Comparison of ENCODE assay signal across 8 cellular contexts in the genomic region with DNA sequence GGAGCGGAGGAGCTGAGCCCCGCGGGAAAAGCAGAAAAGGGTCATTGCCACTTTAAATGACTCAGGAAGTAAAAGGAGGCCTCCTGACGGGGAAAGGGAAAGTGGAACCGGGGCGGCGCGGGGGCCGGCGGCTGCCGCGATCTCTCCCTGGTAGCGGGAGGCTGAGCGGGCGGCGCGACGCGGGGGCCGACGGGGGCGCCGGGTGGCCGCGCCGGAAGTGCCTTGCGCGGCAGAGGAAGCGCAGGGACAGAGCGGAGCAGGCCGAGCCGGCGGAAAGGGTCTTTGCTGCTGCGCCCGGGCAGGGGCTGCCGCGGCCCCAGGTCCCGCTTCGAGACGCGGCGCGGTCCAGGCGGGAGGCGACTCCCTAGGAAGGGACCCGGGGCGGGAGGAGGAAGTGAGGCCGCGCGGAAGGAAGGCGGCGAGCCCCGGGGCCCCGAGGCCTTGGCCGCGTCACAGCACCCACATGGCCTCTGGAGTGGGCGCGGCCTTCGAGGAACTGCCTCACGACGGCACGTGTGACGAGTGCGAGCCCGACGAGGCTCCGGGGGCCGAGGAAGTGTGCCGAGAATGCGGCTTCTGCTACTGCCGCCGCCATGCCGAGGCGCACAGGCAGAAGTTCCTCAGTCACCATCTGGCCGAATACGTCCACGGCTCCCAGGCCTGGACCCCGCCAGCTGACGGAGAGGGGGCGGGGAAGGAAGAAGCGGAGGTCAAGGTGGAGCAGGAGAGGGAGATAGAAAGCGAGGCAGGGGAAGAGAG. TPM values are rescaled to one million over a fixed set of nuclear protein-coding genes. Genes with fewer than 3 reads are reported as not detected.
DNase-seq lines count a peak whose midpoint lies in the region; ATAC-seq and TF ChIP-seq lines count a peak whose summit lies in the region.

A gene with protein sequence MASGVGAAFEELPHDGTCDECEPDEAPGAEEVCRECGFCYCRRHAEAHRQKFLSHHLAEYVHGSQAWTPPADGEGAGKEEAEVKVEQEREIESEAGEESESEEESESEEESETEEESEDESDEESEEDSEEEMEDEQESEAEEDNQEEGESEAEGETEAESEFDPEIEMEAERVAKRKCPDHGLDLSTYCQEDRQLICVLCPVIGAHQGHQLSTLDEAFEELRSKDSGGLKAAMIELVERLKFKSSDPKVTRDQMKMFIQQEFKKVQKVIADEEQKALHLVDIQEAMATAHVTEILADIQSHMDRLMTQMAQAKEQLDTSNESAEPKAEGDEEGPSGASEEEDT (plus strand): TSS at position 127 of the 759 bp plus-strand sequence. CDS start 337 bp downstream, at position 464.

- CTCF ChIA-PET in IMR-90 (lab: Yijun Ruan, JAX) (no interaction called here), RWPE1 (lab: Yijun Ruan, JAX) (interaction anchor here (0.6 kb wide), 2 partner anchors 221 to 1286 kb away, joined by 3 read pairs; no protein-coding TSS in a partner anchor)

- H3K27ac ChIP-seq in IMR-90 (ENCODE audit: insufficient read depth, low read length), result peak within 1 kb of the TSS; percentile 94
- H3K27ac ChIP-seq in RWPE1, result peak within 1 kb of the TSS; percentile 92

- ATAC-seq in GM21528 (IDR thresholded peaks at IDR 0.05; ENCODE audit: low FRiP score, unreplicated experiment) (peak; percentile 94), IMR-90 (ENCODE audit: low read depth) (peak; percentile 96)
- peak; percentile 92 for ATAC-seq in stimulated activated naive CD8-positive, alpha-beta T cell treated with anti-CD3 and anti-CD28 coated beads, Interleukin-15, amount 100 ng/mL, for 72 hours

- peak within 1 kb of the TSS; percentile 90 for H3K9ac ChIP-seq in IMR-90 (ENCODE audit: low read depth, low read length)

- peaks cover 50% of the 10 kb centered on the region for H3K9me3 Mint-ChIP-seq in nephron progenitor cell
- peaks cover 28 to 32% of the 10 kb centered on the region in 2 donors for H3K9me3 Mint-ChIP-seq in stimulated activated naive CD8-positive, alpha-beta T cell treated with anti-CD3 and anti-CD28 coated beads, Interleukin-15, amount 100 ng/mL, for 72 hours

- peak within 1 kb of the TSS; percentile 88 for H3K18ac ChIP-seq in IMR-90 (ENCODE audit: low read depth, low read length)

- peak within 1 kb of the TSS; percentile 93 for H2BK120ac ChIP-seq in IMR-90 (ENCODE audit: low read depth, low read length)

- H4K8ac ChIP-seq in IMR-90 (ENCODE audit: low read depth in 2 of 2, low read length in 2 of 2), result peak within 1 kb of the TSS; percentile 87 to 97

- H3K79me1 ChIP-seq in IMR-90 (ENCODE audit: low read depth in 1 of 2, low read length in 2 of 2), result peaks cover 16 to 36% of the 10 kb centered on the region in 2 experiments

- peak within 1 kb of the TSS; percentile 85 for H3K4me3 Mint-ChIP-seq in nephron progenitor cell
- H3K4me3 Mint-ChIP-seq in stimulated activated naive CD8-positive, alpha-beta T cell treated with anti-CD3 and anti-CD28 coated beads, Interleukin-15, amount 100 ng/mL, for 72 hours, result peak within 1 kb of the TSS; percentile 95 to 96

- peak within 1 kb of the TSS; percentile 91 for H3K27ac Mint-ChIP-seq in nephron progenitor cell
- peak within 1 kb of the TSS; percentile 96 to 98 for H3K27ac Mint-ChIP-seq in stimulated activated naive CD8-positive, alpha-beta T cell treated with anti-CD3 and anti-CD28 coated beads, Interleukin-15, amount 100 ng/mL, for 72 hours

- H2AK9ac ChIP-seq in IMR-90 (replicated peaks; ENCODE audit: low read depth, low read length, poor library complexity), result peak within 1 kb of the TSS; percentile 91

- BruUV-seq in IMR-90 (replicated peaks; lab: Mats Ljungman, UMichigan), result TSS peak; percentile 76

- H2BK15ac ChIP-seq in IMR-90 (ENCODE audit: low read depth, low read length), result peak within 1 kb of the TSS; percentile 91

- peaks cover 33% of the 10 kb centered on the region for H3K27me3 Mint-ChIP-seq in nephron progenitor cell (ENCODE audit: low read depth, poor library complexity)
- H3K27me3 Mint-ChIP-seq in stimulated activated naive CD8-positive, alpha-beta T cell treated with anti-CD3 and anti-CD28 coated beads, Interleukin-15, amount 100 ng/mL, for 72 hours, result peaks cover 2% of the 10 kb centered on the region

- H3K9me3 ChIP-seq in IMR-90 (ENCODE audit: control insufficient read depth, insufficient read depth, low read length), result peaks cover 3% of the 10 kb centered on the region

- H3K36me3 ChIP-seq in IMR-90 (ENCODE audit: control insufficient read depth, insufficient read depth, low read length), result no peaks in the 10 kb centered on the region

- H3K4me1 Mint-ChIP-seq in nephron progenitor cell, result peaks cover 36% of the 10 kb centered on the region
- peaks cover 50% of the 10 kb centered on the region for H3K4me1 Mint-ChIP-seq in stimulated activated naive CD8-positive, alpha-beta T cell treated with anti-CD3 and anti-CD28 coated beads, Interleukin-15, amount 100 ng/mL, for 72 hours

- H4K5ac ChIP-seq in IMR-90 (ENCODE audit: low read depth, low read length), result peak within 1 kb of the TSS; percentile 96

- peaks cover 4% of the 10 kb centered on the region; the same call in 1 of the 2 replicates for H4K20me1 ChIP-seq in IMR-90 (ENCODE audit: insufficient read depth, low read length)

- peak within 1 kb of the TSS; percentile 68 for H3K4me3 ChIP-seq in IMR-90 (ENCODE audit: insufficient read depth, low read depth, low read length)
- H3K4me3 ChIP-seq in fibroblast of the aortic adventitia (ENCODE audit: low read depth, low read length), result peak within 1 kb of the TSS; percentile 96

- peaks cover 11% of the 10 kb centered on the region for H3K4me1 ChIP-seq in IMR-90 (ENCODE audit: control insufficient read depth, insufficient read depth, low read length)

- peak within 1 kb of the TSS; percentile 49 for H2BK20ac ChIP-seq in IMR-90 (ENCODE audit: low read depth, low read length)

- H3K36me3 Mint-ChIP-seq in nephron progenitor cell (ENCODE audit: low read depth), result peaks cover 48% of the 10 kb centered on the region

- in situ Hi-C loops in IMR-90 (cut with MboI; ENCODE audit: low sequenced_read_pairs), result no loop called here

- peak within 1 kb of the TSS; percentile 98 for H2AFZ ChIP-seq in IMR-90 (replicated peaks; ENCODE audit: low read length, poor library complexity)

- peak within 1 kb of the TSS; percentile 92 for H3K56ac ChIP-seq in IMR-90 (ENCODE audit: extremely low read depth, insufficient read depth, low read length)

- DNase-seq in DMS53 (lab: John Stamatoyannopoulos, UW) (peak; percentile 93), IMR-90 (peak; percentile 81), RWPE1 (ENCODE audit: low spot score) (peak; percentile 81), fibroblast of the aortic adventitia (ENCODE audit: low read depth) (peak; percentile 85), nephron progenitor cell (peak; percentile 80)
- DNase-seq in activated T-helper 9 cell treated with anti-CD3 and anti-CD28 coated beads, Interleukin-2, amount 50 U/mL, for 16 hours (ENCODE audit: low read depth), result peak; percentile 76
- DNase-seq in stimulated activated naive CD8-positive, alpha-beta T cell treated with anti-CD3 and anti-CD28 coated beads, Interleukin-15, amount 100 ng/mL, for 72 hours, result peak; percentile 86 to 88

- H3K14ac ChIP-seq in IMR-90 (replicated peaks; ENCODE audit: low read depth, low read length), result peak within 1 kb of the TSS; percentile 96

- WGBS in IMR-90 (ENCODE audit: extremely low coverage in 2 of 2, insufficient read length in 1 of 2), 2 experiments, result 3% methylated on average over 36 of the region's 82 CpGs; no CpG with 5 or more reads in 1 of the 2 experiments

- TF ChIP-seq POLR2A in IMR-90 (IDR thresholded peaks at IDR 0.05; ENCODE audit: low read depth, low read length), result peak; percentile 79

- peak within 1 kb of the TSS; percentile 97 for H3K4ac ChIP-seq in IMR-90 (ENCODE audit: low read depth, low read length)

- H4K91ac ChIP-seq in IMR-90 (ENCODE audit: insufficient read depth, low read depth, low read length), result peak within 1 kb of the TSS; percentile 69

- peak within 1 kb of the TSS; percentile 82 for H2AK5ac ChIP-seq in IMR-90 (ENCODE audit: low read depth, low read length)

- POLR2A ChIA-PET in IMR-90 (lab: Charles Lee; ENCODE audit: unreplicated experiment), result no interaction called here
- POLR2A ChIA-PET in RWPE1 (lab: Yijun Ruan, JAX; ENCODE audit: low non-redundant PET), result interaction anchor here (0.9 to 1.4 kb wide), 2 partner anchors 39 to 43 kb away, joined by 3 read pairs; no protein-coding TSS in a partner anchor

- intact Hi-C loops in IMR-90 (cut with micrococcal nuclease), result loop anchor here (2.0 kb wide), 2 partner anchors 40 to 176 kb away; no protein-coding TSS in a partner anchor

- no peaks in the 10 kb centered on the region for H3K9me1 ChIP-seq in IMR-90 (ENCODE audit: insufficient read depth, low read length)

- H2BK5ac ChIP-seq in IMR-90 (ENCODE audit: low read depth, low read length, poor library complexity, severe bottlenecking), result peak within 1 kb of the TSS; percentile 82

- dilution Hi-C loops in IMR-90 (cut with HindIII; ENCODE audit: low sequenced_read_pairs, unreplicated experiment), result no loop called here

- TF ChIP-seq RAD21 in IMR-90 (IDR thresholded peaks at IDR 0.05; ENCODE audit: low read length), result no peak

- H3K23ac ChIP-seq in IMR-90 (ENCODE audit: low read depth, low read length), result peak within 1 kb of the TSS; percentile 97

- no peak for TF ChIP-seq CTCF in IMR-90 (conservative IDR thresholded peaks at IDR 0.05; ENCODE audit: low read depth, low read length)
- TF ChIP-seq CTCF in RWPE1 (conservative IDR thresholded peaks at IDR 0.05; ENCODE audit: low read depth), result no peak
- no peak for TF ChIP-seq CTCF in fibroblast of the aortic adventitia (IDR thresholded peaks at IDR 0.05; ENCODE audit: insufficient read depth, low read length)
- TF ChIP-seq CTCF in nephron progenitor cell (IDR thresholded peaks at IDR 0.05), result no peak

- no peaks in the 10 kb centered on the region for H3K27me3 ChIP-seq in IMR-90 (ENCODE audit: control insufficient read depth, insufficient read depth, low read length)

- peak within 1 kb of the TSS; percentile 91 for H3K4me2 ChIP-seq in IMR-90 (ENCODE audit: low read depth, low read length)

TF ChIP-seq in IMR-90, 13 proteins besides CTCF, POLR2A, EP300 and RAD21 (continues in another document):
- TF ChIP-seq MAFK (IDR thresholded peaks at IDR 0.05; ENCODE audit: low read depth, low read length), result 0 out of 2 replicates have a peak, but pooled peaks have one; percentile 17
- no peak for TF ChIP-seq CEBPB (IDR thresholded peaks at IDR 0.05; ENCODE audit: low read depth, low read length)
- TF ChIP-seq RFX5 (IDR thresholded peaks at IDR 0.05; ENCODE audit: low read depth, low read length), result no peak
- TF ChIP-seq BHLHE40 (IDR thresholded peaks at IDR 0.05; ENCODE audit: low read depth, low read length), result peak; percentile 87
- TF ChIP-seq RCOR1 (IDR thresholded peaks at IDR 0.05; ENCODE audit: insufficient replicate concordance, low read length), result peak; percentile 29
- TF ChIP-seq SMC3 (IDR thresholded peaks at IDR 0.05; ENCODE audit: low read depth, low read length), result 0 out of 2 replicates have a peak, but pooled peaks have one; percentile 5
- TF ChIP-seq FOS (IDR thresholded peaks at IDR 0.05; ENCODE audit: low read depth, low read length), result no peak

RNA-seq across cellular contexts. Expression of the gene that starts here (rescaled TPM):
- total RNA-seq in IMR-90 (2012; rRNA removed), result 99.4 and 104 TPM in 2 replicates
- 43.8 and 50.7 TPM in 2 replicates for polyA plus RNA-seq in IMR-90 (2012; rRNA removed)
- 14.3 and 35.8 TPM in 2 replicates for polyA plus RNA-seq in IMR-90 (2012; cell fraction: cytosol; rRNA removed)
- 14.1 and 56.8 TPM in 2 replicates for polyA plus RNA-seq in IMR-90 (2012; cell fraction: nucleus; rRNA removed; ENCODE audit: low replicate concordance)
- total RNA-seq in fibroblast of the aortic adventitia (ENCODE audit: low replicate concordance), result 42.1 and 52.7 TPM in 2 replicates

Comparison
In these comparisons a context has a peak if more than half of its experiments do, and no peak if none do; other contexts are left out.
1. Peak in every context shown above with its lines: DNase-seq, ATAC-seq, H3K4me3 ChIP-seq and H3K27ac ChIP-seq.